Comparison of ENCODE assay signal across 1 cellular context in genomic region chr14:50670196-50670875, GRCh38.
TF ChIP-seq lines count a peak whose summit lies in the region.

No MANE protein-coding gene starts in this region.

TF ChIP-seq in GM23338, 12 proteins besides CTCF, POLR2A, EP300 and RAD21 (continued from another document):
- TF ChIP-seq REST (IDR thresholded peaks at IDR 0.05; ENCODE audit: unreplicated experiment), result no peak
- no peak for TF ChIP-seq NANOG (IDR thresholded peaks at IDR 0.05; ENCODE audit: borderline replicate concordance)
- no peak for TF ChIP-seq ZNF331 (CRISPR knock-in tag; IDR thresholded peaks at IDR 0.05; ENCODE audit: low read depth)
- no peak for TF ChIP-seq ZNF462 (CRISPR knock-in tag; IDR thresholded peaks at IDR 0.05)
- no peak for TF ChIP-seq CREB1 (CRISPR knock-in tag; IDR thresholded peaks at IDR 0.05; ENCODE audit: low read depth)
- TF ChIP-seq ZNF114 (CRISPR knock-in tag; IDR thresholded peaks at IDR 0.05), result no peak
